8 cellular contexts compared by ENCODE assay signal in the genomic region with DNA sequence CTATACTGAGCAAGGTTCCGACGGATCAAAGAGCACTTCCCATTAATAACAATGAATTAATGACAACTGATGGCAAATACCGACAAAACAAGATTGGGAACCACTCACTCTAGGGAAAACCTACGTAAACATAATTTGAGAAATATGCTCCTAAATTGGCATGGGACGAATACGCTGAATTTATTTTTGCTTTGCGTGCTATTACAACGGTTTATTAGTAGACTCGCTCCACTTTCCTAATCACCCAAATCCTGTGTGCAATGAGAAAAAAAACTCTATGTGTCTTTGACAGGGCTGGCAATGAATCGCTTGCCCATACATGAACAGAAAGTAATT. TPM values are rescaled to one million over a fixed set of nuclear protein-coding genes. Genes with fewer than 3 reads are reported as not detected.
DNase-seq lines count a peak whose midpoint lies in the region; ATAC-seq and TF ChIP-seq lines count a peak whose summit lies in the region.

No MANE protein-coding gene starts in this region.

- peak overlapping the region; percentile 83 for H3K9ac ChIP-seq in SU-DHL-6 (ENCODE audit: low read length)

- no peak for ATAC-seq in HG03439 (IDR thresholded peaks at IDR 0.05; ENCODE audit: unreplicated experiment)

- H3K9me2 ChIP-seq in SU-DHL-6 (replicated peaks; ENCODE audit: insufficient read depth, low read length), result no peaks in the 10 kb centered on the region

- H3K4me2 ChIP-seq in SU-DHL-6 (ENCODE audit: low read depth, low read length, poor library complexity, severe bottlenecking), result peak overlapping the region; percentile 88

- H3K9me3 ChIP-seq in SU-DHL-6 (ENCODE audit: insufficient read depth, low read length), result no peaks in the 10 kb centered on the region

- H3K27ac ChIP-seq in SU-DHL-6 (ENCODE audit: low read depth, low read length), result no peak overlapping the region

- peak overlapping the region; percentile 87 for H3K4me3 ChIP-seq in GM12875 (ENCODE audit: low read depth, low read length)
- H3K4me3 ChIP-seq in SU-DHL-6 (ENCODE audit: insufficient read depth, low read length, poor library complexity, severe bottlenecking), result peak overlapping the region; percentile 78
- peak overlapping the region; percentile 80 for H3K4me3 ChIP-seq in fibroblast of pulmonary artery (replicated peaks; ENCODE audit: low read depth, low read length)
- H3K4me3 ChIP-seq in retinal pigment epithelial cell (ENCODE audit: low read length), result peak overlapping the region; percentile 96

- TF ChIP-seq CTCF in GM12875 (IDR thresholded peaks at IDR 0.05; ENCODE audit: borderline replicate concordance, insufficient read depth, low read depth, low read length) (no peak), SU-DHL-6 (IDR thresholded peaks at IDR 0.05; ENCODE audit: insufficient read depth, low read length, poor library complexity, severe bottlenecking) (no peak), fibroblast of pulmonary artery (IDR thresholded peaks at IDR 0.05; ENCODE audit: low read length, missing control alignments) (no peak), retinal pigment epithelial cell (conservative IDR thresholded peaks at IDR 0.05; ENCODE audit: low read depth, low read length) (no peak)

- peaks cover 40% of the 10 kb centered on the region for H3K79me2 ChIP-seq in SU-DHL-6 (ENCODE audit: insufficient read depth, low read length)

- no peaks in the 10 kb centered on the region for H3K27me3 ChIP-seq in SU-DHL-6 (ENCODE audit: low read length)

- peak overlapping the region; percentile 90 for H2AFZ ChIP-seq in SU-DHL-6 (ENCODE audit: low read depth, low read length, severe bottlenecking)

- no peaks in the 10 kb centered on the region for H3F3A ChIP-seq in SU-DHL-6 (ENCODE audit: insufficient read depth)

- peaks cover 10% of the 10 kb centered on the region; the same call in 1 of the 2 replicates for H3K36me3 ChIP-seq in SU-DHL-6 (ENCODE audit: low read length)

- H4K20me1 ChIP-seq in SU-DHL-6 (ENCODE audit: low read depth, low read length), result no peaks in the 10 kb centered on the region

- DNase-seq in fibroblast of pulmonary artery (ENCODE audit: low read depth) (no peak), retinal pigment epithelial cell (ENCODE audit: low read depth) (no peak), occipital lobe (lab: John Stamatoyannopoulos, UW) (no peak), HUDEP-2 (lab: John Stamatoyannopoulos, UW; ENCODE audit: unreplicated experiment in 76 of 76) (no peak), C1 segment of cervical spinal cord (lab: John Stamatoyannopoulos, UW) (no peak)

RNA-seq across cellular contexts. Expression of gene SLC25A12, which starts 0.5 kb away (rescaled TPM):
- 82.7 TPM for total RNA-seq in occipital lobe

RNA-seq across cellular contexts. Expression of gene HAT1, which starts 27.7 kb away (rescaled TPM):
- total RNA-seq in occipital lobe, result 62.1 TPM
